Comparison of ENCODE assay signal across 1 cellular context in the genomic region with DNA sequence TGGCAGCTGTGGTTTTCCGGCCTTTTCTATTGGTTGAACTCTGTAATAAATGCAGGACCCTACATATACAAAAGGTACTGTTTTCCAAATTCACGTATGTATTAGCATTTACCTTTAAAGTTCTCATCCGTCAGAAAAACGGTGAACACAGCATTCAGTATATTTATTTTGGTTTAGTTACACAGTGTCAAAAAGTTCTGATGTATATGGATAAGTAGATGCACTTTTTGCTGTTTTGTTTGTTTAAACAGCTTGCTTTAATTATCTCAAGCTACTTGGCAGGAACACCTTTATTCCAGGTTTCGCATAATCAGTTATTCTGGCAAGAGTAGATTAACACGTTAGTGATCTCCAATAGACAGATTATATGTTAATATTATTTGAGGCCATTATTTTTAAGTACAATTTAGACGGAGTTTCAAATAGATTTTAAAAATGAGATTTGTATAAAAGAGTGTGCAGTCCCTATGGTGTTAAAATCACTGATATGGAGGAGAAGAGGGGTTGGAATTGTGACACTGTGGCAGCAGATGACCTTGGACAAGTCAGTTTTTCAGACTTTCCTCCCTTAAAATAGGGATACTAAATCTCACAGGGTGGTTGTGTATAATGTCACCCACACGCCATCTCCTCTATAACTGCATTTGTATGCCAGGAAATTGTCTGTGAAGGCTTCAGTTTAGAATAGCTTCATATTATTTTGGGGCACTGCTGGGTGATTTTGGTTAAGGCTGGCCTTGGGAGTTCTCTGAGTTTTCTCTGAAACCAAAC.
TF ChIP-seq lines count a peak whose summit lies in the region.

No MANE protein-coding gene starts in this region.

TF ChIP-seq in GM12878, 131 proteins besides CTCF, POLR2A, EP300 and RAD21:
- TF ChIP-seq POLR2AphosphoS5 (IDR thresholded peaks at IDR 0.05; ENCODE audit: low read length) (peak; percentile 76; the same call in 1 of the 2 replicates), ASH2L (IDR thresholded peaks at IDR 0.05; ENCODE audit: borderline replicate concordance, low read depth) (no peak), LARP7 (IDR thresholded peaks at IDR 0.05) (peak; percentile 14; the same call in 1 of the 2 replicates), POLR2AphosphoS2 (IDR thresholded peaks at IDR 0.05; ENCODE audit: low read depth, low read length) (peak; percentile 58)
TF ChIP-seq in GM12878: peak in this region for 3.
